In genomic region chr1:243510928-243511327, GRCh38 we compare ENCODE assay signal across 25 cellular contexts.
A peak's percentile ranks its signal among the peaks of the same experiment; 100 is the strongest.
DNase-seq lines count a peak whose midpoint lies in the region; ATAC-seq, FAIRE-seq and TF ChIP-seq lines count a peak whose summit lies in the region.
"Had no signal": no experiment of that assay in that cellular context is flagged by ENCODE, and none has a peak within 500 bp of the region (broad histone marks: within the 10 kb centered on the region; RNA-seq: fewer than 3 reads in every experiment).

No MANE protein-coding gene starts in this region.

- no peak for TF ChIP-seq CTCF in CD4-positive, alpha-beta T cell (IDR thresholded peaks at IDR 0.05)
- TF ChIP-seq CTCF in HepG2 (CRISPR knock-in tag; IDR thresholded peaks at IDR 0.05) = no peak

- H3K4me3 ChIP-seq in HepG2 (replicated peaks in 1 of 3; ENCODE audit: insufficient read depth in 1 of 3, low read depth in 2 of 3, low read length in 3 of 3) = no peak overlapping the region
- H3K4me3 ChIP-seq: A549; BLaER1 treated with 17β-estradiol and CSF1 and Interleukin-3, amounts not matched to agents 10 nM and 100 nM; GM23338 had no signal

- TF ChIP-seq RAD21 in HepG2 (CRISPR knock-in tag; IDR thresholded peaks at IDR 0.05) = no peak

- peak overlapping the region; percentile 10 for H3K27ac Mint-ChIP-seq in CD4-positive, alpha-beta T cell
- H3K27ac Mint-ChIP-seq in memory B cell = peak overlapping the region; percentile 14
- H3K27ac Mint-ChIP-seq: CD14-positive monocyte, GM23338 had no signal

- H4K20me1 ChIP-seq in HepG2 (ENCODE audit: insufficient read depth, low read length) = no peaks in the 10 kb centered on the region
- H4K20me1 ChIP-seq: BLaER1 treated with 17β-estradiol and CSF1 and Interleukin-3, amounts not matched to agents 10 nM and 100 nM had no signal

- no peak for ATAC-seq in CD4-positive, alpha-beta T cell (ENCODE audit: poor library complexity)
- ATAC-seq in HepG2 (no peak), memory B cell (ENCODE audit: low read depth) (no peak), left ventricle myocardium superior (no peak)
- ATAC-seq: A549, GM23338, HCT116 had no signal

- H3K27ac ChIP-seq in CD4-positive, alpha-beta T cell (ENCODE audit: low read depth, low read length) = no peak overlapping the region
- H3K27ac ChIP-seq in HepG2 (ENCODE audit: extremely low read length, insufficient read depth, low read length) = no peak overlapping the region
- H3K27ac ChIP-seq: A549; BLaER1 treated with 17β-estradiol and CSF1 and Interleukin-3, amounts not matched to agents 10 nM and 100 nM had no signal

- intact Hi-C loops in CD4-positive, alpha-beta T cell (cut with DNase I, micrococcal nuclease) = no loop called here
- intact Hi-C loops in HepG2 (cut with micrococcal nuclease; ENCODE audit: unreplicated experiment) (no loop called here), left ventricle myocardium superior (cut with micrococcal nuclease) (no loop called here)

- H3K4me3 Mint-ChIP-seq in CD4-positive, alpha-beta T cell = no peak overlapping the region
- H3K4me3 Mint-ChIP-seq in memory B cell = no peak overlapping the region
- H3K4me3 Mint-ChIP-seq: CD14-positive monocyte; CD4-positive, alpha-beta memory T cell; GM23338; H9 had no signal

- no peaks in the 10 kb centered on the region for H3K27me3 ChIP-seq in CD4-positive, alpha-beta T cell (ENCODE audit: control insufficient read depth, insufficient read depth, low read length)
- H3K27me3 ChIP-seq in HepG2 (ENCODE audit: control insufficient read depth in 1 of 2, insufficient read depth in 2 of 2, low read length in 2 of 2) = no peaks in the 10 kb centered on the region
- H3K27me3 ChIP-seq: BE2C; BLaER1 treated with 17β-estradiol and CSF1 and Interleukin-3, amounts not matched to agents 10 nM and 100 nM had no signal

- H3K79me2 ChIP-seq in HepG2 (ENCODE audit: insufficient read depth, low read length) = no peaks in the 10 kb centered on the region

- in situ Hi-C loops in HepG2 (cut with HindIII; ENCODE audit: extremely low pct_ligation_motif_present, low pct_unique_long_range_greater_than_20kb) = no loop called here

- H3K4me2 ChIP-seq in HepG2 (ENCODE audit: low read depth, low read length) = no peak overlapping the region
- H3K4me2 ChIP-seq: A549; BLaER1 treated with 17β-estradiol and CSF1 and Interleukin-3, amounts not matched to agents 10 nM and 100 nM; GM23338 had no signal

- H2AFZ ChIP-seq in HepG2 (ENCODE audit: low read length) = no peak overlapping the region
- H2AFZ ChIP-seq: GM23338 had no signal

- DNase-seq in CD4-positive, alpha-beta T cell = no peak
- DNase-seq in fibroblast of gingiva (ENCODE audit: low read depth) = peak; percentile 56
- DNase-seq in HepG2 (ENCODE audit: low spot score) = no peak
- no peak for DNase-seq in memory B cell (ENCODE audit: low spot score in 2 of 2)
- DNase-seq in foreskin melanocyte = no peak
- DNase-seq in NCI-H82 treated with DMSO at 0.1 percent for 48 hours (lab: John Stamatoyannopoulos, UW; ENCODE audit: unreplicated experiment) = no peak
- DNase-seq in left ventricle myocardium superior = no peak
- DNase-seq: 8988T; ACHN; AML-193; BE2C; Calu3; CD4-positive, alpha-beta memory T cell; COR-L47; DMS53; DMS79 treated with DMSO at 0.1 percent for 48 hours; GF-D8; H9 had no signal

- peaks cover 42% of the 10 kb centered on the region for H3K4me1 Mint-ChIP-seq in CD4-positive, alpha-beta T cell (ENCODE audit: low read depth)
- H3K4me1 Mint-ChIP-seq in memory B cell = peaks cover 40% of the 10 kb centered on the region

- BruUV-seq in HepG2 (replicated peaks; lab: Mats Ljungman, UMichigan) = no TSS peak

- TF ChIP-seq EP300 in HepG2 (IDR thresholded peaks at IDR 0.05; ENCODE audit: low read depth in 2 of 2, low read length in 2 of 2) = no peak
- no peak for TF ChIP-seq EP300 in HepG2 (CRISPR knock-in tag; IDR thresholded peaks at IDR 0.05; ENCODE audit: borderline replicate concordance)

- POLR2A ChIA-PET in CD4-positive, alpha-beta T cell (lab: Charles Lee) = no interaction called here
- POLR2A ChIA-PET in HepG2 (lab: Yijun Ruan, JAX) = no interaction called here

- H3K4me1 ChIP-seq in HepG2 (ENCODE audit: insufficient read depth, low read length) = peaks cover 25% of the 10 kb centered on the region
- H3K4me1 ChIP-seq: A549, BE2C had no signal

- no peak for FAIRE-seq in HepG2 (lab: Jason Lieb, UNC)
- FAIRE-seq: A549, GM12891, GM18507 had no signal

- CTCF ChIA-PET in CD4-positive, alpha-beta T cell (lab: Charles Lee) = no interaction called here
- CTCF ChIA-PET in HepG2 (lab: Yijun Ruan, JAX; ENCODE audit: low intra/inter-chr PET ratio, low total read pairs) = no interaction called here

- H3K36me3 ChIP-seq in HepG2 (replicated peaks in 1 of 2; ENCODE audit: control insufficient read depth in 1 of 2, insufficient read depth in 2 of 2, low read length in 2 of 2) = no peaks in the 10 kb centered on the region

- H3K36me3 Mint-ChIP-seq in CD4-positive, alpha-beta T cell (ENCODE audit: low read depth) = peaks cover 58% of the 10 kb centered on the region
- H3K36me3 Mint-ChIP-seq in memory B cell = peaks cover 18% of the 10 kb centered on the region

- H3K27me3 Mint-ChIP-seq in CD4-positive, alpha-beta T cell = no peaks in the 10 kb centered on the region
- H3K27me3 Mint-ChIP-seq in memory B cell = no peaks in the 10 kb centered on the region
- H3K27me3 Mint-ChIP-seq: CD4-positive, alpha-beta memory T cell had no signal

- 56% methylated on average over 3 of the region's 3 CpGs for WGBS in HepG2 (ENCODE audit: low lambda C conversion rate)

- H3K9ac ChIP-seq in HepG2 (ENCODE audit: insufficient read depth, low read depth, low read length) = no peak overlapping the region
- H3K9ac ChIP-seq: BLaER1 treated with 17β-estradiol and CSF1 and Interleukin-3, amounts not matched to agents 10 nM and 100 nM had no signal

- H3K9me3 ChIP-seq in CD4-positive, alpha-beta T cell (ENCODE audit: control insufficient read depth, low read length) = no peaks in the 10 kb centered on the region
- H3K9me3 ChIP-seq in HepG2 (ENCODE audit: low read length) = no peaks in the 10 kb centered on the region
- H3K9me3 ChIP-seq: A549, BE2C had no signal

- no peaks in the 10 kb centered on the region for H3K9me3 Mint-ChIP-seq in CD4-positive, alpha-beta T cell
- no peaks in the 10 kb centered on the region for H3K9me3 Mint-ChIP-seq in memory B cell
- H3K9me3 Mint-ChIP-seq: CD4-positive, alpha-beta memory T cell; GM23338; H9 had no signal

- TF ChIP-seq POLR2A in HepG2 (IDR thresholded peaks at IDR 0.05; ENCODE audit: insufficient read depth in 1 of 2, low read depth in 2 of 2, low read length in 2 of 2) = no peak

TF ChIP-seq in HepG2, 621 proteins besides CTCF, POLR2A, EP300 and RAD21:
- peak; percentile 43; the same call in 1 of the 2 replicates for TF ChIP-seq CEBPB (IDR thresholded peaks at IDR 0.05; ENCODE audit: borderline replicate concordance, low read depth, low read length)
- TF ChIP-seq CREB1 (IDR thresholded peaks at IDR 0.05) = 0 out of 2 replicates have a peak, but pooled peaks have one; percentile 11
- TF ChIP-seq CREB1 (CRISPR knock-in tag; IDR thresholded peaks at IDR 0.05) = no peak
- no peak for TF ChIP-seq ZSCAN29 (CRISPR knock-in tag; conservative IDR thresholded peaks at IDR 0.05)
- no peak for TF ChIP-seq CHD2 (IDR thresholded peaks at IDR 0.05; ENCODE audit: low read depth, low read length)
- TF ChIP-seq MTF1 (CRISPR knock-in tag; IDR thresholded peaks at IDR 0.05) = no peak
- TF ChIP-seq ZBTB43 (CRISPR knock-in tag; conservative IDR thresholded peaks at IDR 0.05) = no peak
- TF ChIP-seq SUZ12 (IDR thresholded peaks at IDR 0.05; ENCODE audit: low read depth, low read length) = no peak
TF ChIP-seq in HepG2: peak in this region for 2.
